In the genomic region with DNA sequence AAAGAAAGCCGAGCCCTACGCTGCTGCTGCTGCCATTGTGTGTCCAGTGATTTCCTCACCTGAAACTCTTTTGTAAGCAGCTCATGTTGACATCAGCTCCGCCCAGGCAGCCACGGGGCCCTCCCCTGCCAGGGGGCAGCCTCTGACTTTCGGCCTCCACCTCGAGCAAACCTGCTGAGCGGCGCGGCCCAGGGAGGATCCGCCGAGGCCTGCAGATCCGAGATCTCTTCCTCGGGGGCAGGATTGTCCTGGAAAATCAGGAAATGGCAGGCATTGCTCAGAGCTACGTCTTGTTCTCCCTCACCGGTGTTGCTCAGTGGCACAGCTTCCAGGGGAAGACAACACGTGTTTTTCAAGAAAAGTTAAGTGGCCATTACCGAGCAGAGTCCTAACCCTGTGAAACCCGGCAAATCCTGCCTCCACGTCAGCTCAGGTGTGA, we compare ENCODE assay signal across 13 cellular contexts. TPM values are rescaled to one million over a fixed set of nuclear protein-coding genes. Genes with fewer than 3 reads are reported as not detected.
DNase-seq lines count a peak whose midpoint lies in the region; ATAC-seq and TF ChIP-seq lines count a peak whose summit lies in the region.
"Had no signal": no experiment of that assay in that cellular context is flagged by ENCODE, and none has a peak within 500 bp of the region (broad histone marks: within the 10 kb centered on the region; RNA-seq: fewer than 3 reads in every experiment).

No MANE protein-coding gene starts in this region.

- H3F3A ChIP-seq in smooth muscle cell (ENCODE audit: low read depth): no peaks in the 10 kb centered on the region

- CTCF ChIA-PET in RWPE1 (lab: Yijun Ruan, JAX): interaction anchor here (0.6 to 3.0 kb wide), 6 partner anchors 25 to 1053 kb away, joined by 3 to 20 read pairs (median 7); no protein-coding TSS in a partner anchor

- H3K27me3 ChIP-seq in HUES6 (ENCODE audit: control insufficient read depth, insufficient read depth, low read length) (no peaks in the 10 kb centered on the region), smooth muscle cell (ENCODE audit: low read depth) (no peaks in the 10 kb centered on the region)
- H3K27me3 ChIP-seq: body of pancreas had no signal

- ATAC-seq in HG02852 (IDR thresholded peaks at IDR 0.05; ENCODE audit: unreplicated experiment): no peak
- ATAC-seq: body of pancreas, GM12878 had no signal

- H3K4me3 ChIP-seq in HUES6 (ENCODE audit: low read depth, low read length): no peak overlapping the region
- no peak overlapping the region for H3K4me3 ChIP-seq in smooth muscle cell
- H3K4me3 ChIP-seq: body of pancreas, GM12878 had no signal

- no peak overlapping the region for H3K4me2 ChIP-seq in smooth muscle cell

- H3K27ac ChIP-seq in HUES6 (ENCODE audit: low read depth, low read length) (peak overlapping the region; percentile 67), RWPE1 (peak overlapping the region; percentile 97), smooth muscle cell (ENCODE audit: low read depth) (peak overlapping the region; percentile 82)

- POLR2A ChIA-PET in RWPE1 (lab: Yijun Ruan, JAX; ENCODE audit: low non-redundant PET): interaction anchor here (0.8 to 2.3 kb wide), 7 partner anchors 9 to 41 kb away, joined by 3 to 12 read pairs (median 7); a partner anchor contains a TSS

- no peaks in the 10 kb centered on the region for H4K20me1 ChIP-seq in smooth muscle cell (ENCODE audit: low read depth)

- peaks cover 27% of the 10 kb centered on the region for H3K4me1 ChIP-seq in HUES6 (ENCODE audit: control insufficient read depth, insufficient read depth, low read length)
- H3K4me1 ChIP-seq in smooth muscle cell (ENCODE audit: low read depth): peaks cover 22% of the 10 kb centered on the region

- WGBS in smooth muscle cell (ENCODE audit: low lambda C conversion rate): 52% methylated on average over 19 of the region's 19 CpGs

- H3K36me3 ChIP-seq in HUES6 (ENCODE audit: control insufficient read depth, insufficient read depth, low read length) (peaks cover 34% of the 10 kb centered on the region), smooth muscle cell (ENCODE audit: low read depth) (no peaks in the 10 kb centered on the region)

- no peak overlapping the region for H2AFZ ChIP-seq in smooth muscle cell (ENCODE audit: low read depth)

- peaks cover 15% of the 10 kb centered on the region for H3K79me2 ChIP-seq in smooth muscle cell (ENCODE audit: low read depth)

- DNase-seq in RWPE1 (ENCODE audit: low spot score): peak; percentile 91
- DNase-seq in iPS-NIHi7 (ENCODE audit: extremely low spot score): peak; percentile 75
- DNase-seq in smooth muscle cell (lab: John Stamatoyannopoulos, UW; ENCODE audit: unreplicated experiment): no peak
- DNase-seq in GM13977 (ENCODE audit: low spot score): no peak
- no peak for DNase-seq in HCEC 1CT
- no peak for DNase-seq in stimulated activated CD4-positive, alpha-beta T cell treated with anti-CD3 and anti-CD28 coated beads, Interleukin-4, amount 100 ng/mL, for 24 hours
- DNase-seq: activated CD4-positive, CD25-positive, alpha-beta regulatory T cell; body of pancreas; immature natural killer cell; RPMI8226 had no signal

- in situ Hi-C loops in GM13977 (cut with MboI; ENCODE audit: low pct_unique_long_range_greater_than_20kb, low sequenced_read_pairs, unreplicated experiment): no loop called here

- H3K9me3 ChIP-seq in HUES6 (ENCODE audit: control insufficient read depth, insufficient read depth, low read depth, low read length): no peaks in the 10 kb centered on the region
- no peaks in the 10 kb centered on the region for H3K9me3 ChIP-seq in smooth muscle cell (replicated peaks; ENCODE audit: low read depth)
- H3K9me3 ChIP-seq: body of pancreas had no signal

- H3K9ac ChIP-seq in HUES6 (ENCODE audit: low read length): peak overlapping the region; percentile 45
- peak overlapping the region; percentile 58 for H3K9ac ChIP-seq in smooth muscle cell (ENCODE audit: low read depth)

- TF ChIP-seq CTCF in RWPE1 (conservative IDR thresholded peaks at IDR 0.05; ENCODE audit: low read depth): no peak
- TF ChIP-seq CTCF in smooth muscle cell (IDR thresholded peaks at IDR 0.05; ENCODE audit: borderline replicate concordance, insufficient read depth, poor library complexity, severe bottlenecking): no peak
- TF ChIP-seq CTCF in GM13977 (IDR thresholded peaks at IDR 0.05; ENCODE audit: extremely low read depth, insufficient read depth, missing control alignments): no peak

RNA-seq across cellular contexts. Expression of a gene that starts 35.6 kb away (rescaled TPM):
- 4.5 and 7.1 TPM in 2 replicates for total RNA-seq in smooth muscle cell
- 0.93 and 3.2 TPM in 2 replicates for polyA plus RNA-seq in smooth muscle cell
- total RNA-seq: body of pancreas, GM12878 had no signal

Comparison
In these comparisons a context has a peak if more than half of its experiments do, and no peak if none do; other contexts are left out.
1. DNase-seq: peak in RWPE1 (single experiment) and iPS-NIHi7 (single experiment); none in smooth muscle cell (single experiment), GM13977 (single experiment), HCEC 1CT (single experiment) and stimulated activated CD4-positive, alpha-beta T cell treated with anti-CD3 and anti-CD28 coated beads, Interleukin-4, amount 100 ng/mL, for 24 hours (single experiment).
2. Peak in every context shown above with its lines, with median percentiles within 50 percentile points of each other: H3K27ac ChIP-seq.